ENCODE assay signal across 8 cellular contexts in the genomic region with DNA sequence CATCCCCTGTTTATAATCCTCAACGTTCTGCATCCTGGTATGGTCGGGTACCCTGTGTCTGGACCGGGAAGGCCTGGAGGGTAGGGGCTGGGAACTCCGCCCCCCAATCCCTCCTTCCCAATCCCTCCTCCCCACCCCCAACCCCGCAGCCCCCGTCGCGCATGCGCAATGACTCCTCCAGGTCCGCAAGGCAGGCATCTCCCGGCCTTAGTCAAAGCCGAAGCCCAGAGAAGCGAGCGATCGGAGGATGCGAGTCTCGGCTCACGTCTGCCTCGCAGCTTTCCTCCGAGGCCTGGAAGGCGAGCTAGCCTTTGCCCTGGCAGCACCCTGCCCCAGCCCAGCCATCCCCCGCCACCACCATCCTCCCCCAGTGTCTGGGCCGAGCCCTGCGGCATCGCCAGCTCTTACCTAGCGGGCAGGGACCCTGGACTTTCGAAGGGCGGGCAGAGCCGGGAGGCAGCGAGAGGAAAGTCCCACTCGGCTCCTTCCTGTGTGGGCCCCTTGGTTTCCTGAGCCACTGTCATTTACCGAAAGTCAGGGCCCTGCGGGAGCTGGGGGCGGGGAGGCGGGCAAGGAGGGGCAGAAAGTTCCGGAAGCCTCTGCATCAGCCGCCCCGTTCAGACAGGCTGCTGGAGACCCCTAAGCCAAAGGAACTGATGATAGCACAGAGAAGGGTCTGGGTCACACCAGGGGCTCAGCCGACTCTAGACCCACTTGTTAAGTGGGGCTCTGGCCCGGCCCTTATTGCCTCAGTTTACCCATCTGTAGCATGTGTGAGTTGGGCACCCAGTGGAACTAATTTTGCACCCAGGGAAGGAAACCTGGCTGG.
DNase-seq lines count a peak whose midpoint lies in the region; ATAC-seq lines count a peak whose summit lies in the region.

A gene (minus strand): TSS at position 445 of the 829 bp plus-strand sequence. CDS start 3,565 bp downstream, outside the sequence.

- ATAC-seq in GM18873 (IDR thresholded peaks at IDR 0.05; ENCODE audit: low FRiP score, unreplicated experiment) (peak; percentile 55), HG03442 (IDR thresholded peaks at IDR 0.05; ENCODE audit: unreplicated experiment) (peak; percentile 59)
- ATAC-seq in central memory CD8-positive, alpha-beta T cell (replicated peaks; ENCODE audit: extremely low read depth, poor library complexity, severe bottlenecking): peak; percentile 78

- H3K27me3 Mint-ChIP-seq in central memory CD8-positive, alpha-beta T cell: no peaks in the 10 kb centered on the region

- peak within 1 kb of the TSS; percentile 94 for H3K27ac Mint-ChIP-seq in central memory CD8-positive, alpha-beta T cell (ENCODE audit: low read depth)

- peaks cover 21% of the 10 kb centered on the region for H3K36me3 Mint-ChIP-seq in central memory CD8-positive, alpha-beta T cell (ENCODE audit: insufficient read depth)

- H3K4me3 Mint-ChIP-seq in central memory CD8-positive, alpha-beta T cell: peak within 1 kb of the TSS; percentile 86

- H3K9me3 Mint-ChIP-seq in central memory CD8-positive, alpha-beta T cell: no peaks in the 10 kb centered on the region

- peak; percentile 83 for DNase-seq in activated CD4-positive, alpha-beta T cell treated with anti-CD3 and anti-CD28 coated beads for 1 hour
- peak; percentile 60 to 77 for DNase-seq in central memory CD8-positive, alpha-beta T cell (ENCODE audit: low spot score in 2 of 2)
- DNase-seq in left kidney (ENCODE audit: low read depth, low spot score): peak; percentile 94
- DNase-seq in stimulated activated CD4-positive, alpha-beta T cell treated with anti-CD3 and anti-CD28 coated beads, Interleukin-1b, Interleukin-23, amount 100 ng/mL, for 48 hours: peak; percentile 91
- no peak for DNase-seq in HuH-7 (ENCODE audit: low spot score)
- DNase-seq in cortex of kidney (lab: John Stamatoyannopoulos, UW): no peak

- peaks cover 70% of the 10 kb centered on the region for H3K4me1 Mint-ChIP-seq in central memory CD8-positive, alpha-beta T cell

Comparison
In these comparisons a context has a peak if more than half of its experiments do, and no peak if none do; other contexts are left out.
1. DNase-seq: peak in activated CD4-positive, alpha-beta T cell treated with anti-CD3 and anti-CD28 coated beads for 1 hour (single experiment), central memory CD8-positive, alpha-beta T cell (2 of 2), left kidney (single experiment) and stimulated activated CD4-positive, alpha-beta T cell treated with anti-CD3 and anti-CD28 coated beads, Interleukin-1b, Interleukin-23, amount 100 ng/mL, for 48 hours (single experiment); none in HuH-7 (single experiment) and cortex of kidney (single experiment).
2. Peak in every context shown above with its lines, with median percentiles within 50 percentile points of each other: ATAC-seq.